ENCODE assay signal across 8 cellular contexts in genomic region chr11:3324724-3325123, GRCh38. TPM values are rescaled to one million over a fixed set of nuclear protein-coding genes. Genes with fewer than 3 reads are reported as not detected.
A peak's percentile ranks its signal among the peaks of the same experiment; 100 is the strongest.
DNase-seq lines count a peak whose midpoint lies in the region; ATAC-seq, FAIRE-seq and TF ChIP-seq lines count a peak whose summit lies in the region.
"Not testable (repeated sequence)": the region's sequence is repeated elsewhere in the genome, so short reads cannot be mapped to it uniquely, and the experiment has no call there.

No MANE protein-coding gene starts in this region.

- H3K4me3 Mint-ChIP-seq in T-helper 17 cell; activated T-helper 17 cell treated with anti-CD3 and anti-CD28 coated beads, Interleukin-2, amount 50 U/mL, for 72 hours; chondrocyte (ENCODE audit: unreplicated experiment); immature natural killer cell: not testable (repeated sequence)

- not testable (repeated sequence) for H3K36me3 ChIP-seq in lower lobe of right lung

- H3K9me3 Mint-ChIP-seq in activated T-helper 17 cell treated with anti-CD3 and anti-CD28 coated beads, Interleukin-2, amount 50 U/mL, for 72 hours; chondrocyte (ENCODE audit: low read depth); immature natural killer cell: not testable (repeated sequence)

- H3K4me3 ChIP-seq in lower lobe of right lung = not testable (repeated sequence)

- intact Hi-C loops in lower lobe of right lung (cut with DNase I); sciatic nerve (cut with DNase I): not testable (repeated sequence)

- peak; percentile 96 for FAIRE-seq in A204.1 (lab: Jason Lieb, UNC)
- peak; percentile 91 for FAIRE-seq in H54 (lab: Jason Lieb, UNC)

- H3K4me1 Mint-ChIP-seq in T-helper 17 cell; activated T-helper 17 cell treated with anti-CD3 and anti-CD28 coated beads, Interleukin-2, amount 50 U/mL, for 72 hours; chondrocyte (ENCODE audit: low read depth); immature natural killer cell: not testable (repeated sequence)

- TF ChIP-seq CTCF in chondrocyte (IDR thresholded peaks at IDR 0.05) = peak; percentile 8
- not testable (repeated sequence) for TF ChIP-seq CTCF in lower lobe of right lung (IDR thresholded peaks at IDR 0.05)

- H3K27me3 ChIP-seq in lower lobe of right lung (ENCODE audit: low read depth) = not testable (repeated sequence)

- not testable (repeated sequence) for TF ChIP-seq POLR2A in H54 (IDR thresholded peaks at IDR 0.05; ENCODE audit: low read depth, low read length)

- H3K9me3 ChIP-seq in T-helper 17 cell (ENCODE audit: control insufficient read depth, low read length, poor library complexity, severe bottlenecking); lower lobe of right lung: not testable (repeated sequence)

- H3K27me3 Mint-ChIP-seq in T-helper 17 cell; activated T-helper 17 cell treated with anti-CD3 and anti-CD28 coated beads, Interleukin-2, amount 50 U/mL, for 72 hours; chondrocyte (ENCODE audit: low read depth); immature natural killer cell (ENCODE audit: low read depth in 3 of 3): not testable (repeated sequence)

- H3K4me1 ChIP-seq in lower lobe of right lung = not testable (repeated sequence)

- H3K27ac ChIP-seq in lower lobe of right lung = not testable (repeated sequence)

- ATAC-seq in T-helper 17 cell (peak; percentile 86), lower lobe of right lung (peak; percentile 50 to 56), sciatic nerve (peak; percentile 61)
- ATAC-seq in activated T-helper 17 cell treated with anti-CD3 and anti-CD28 coated beads, Interleukin-2, amount 50 U/mL, for 72 hours (replicated peaks) = peak; percentile 89

- H3K36me3 Mint-ChIP-seq in T-helper 17 cell (ENCODE audit: low read depth); activated T-helper 17 cell treated with anti-CD3 and anti-CD28 coated beads, Interleukin-2, amount 50 U/mL, for 72 hours (ENCODE audit: low read depth); chondrocyte (ENCODE audit: low read depth); immature natural killer cell: not testable (repeated sequence)

- not testable (repeated sequence) for DNase-seq in H54 (ENCODE audit: insufficient read length, low spot score); T-helper 17 cell; chondrocyte (ENCODE audit: low spot score); lower lobe of right lung; sciatic nerve (ENCODE audit: low spot score)
- peak in 2 of 3 donors; percentile 5 to 15 for DNase-seq in immature natural killer cell

- H3K27ac Mint-ChIP-seq in T-helper 17 cell; activated T-helper 17 cell treated with anti-CD3 and anti-CD28 coated beads, Interleukin-2, amount 50 U/mL, for 72 hours; chondrocyte (ENCODE audit: unreplicated experiment); immature natural killer cell: not testable (repeated sequence)

RNA-seq across cellular contexts. Expression of gene ZNF195, which starts 54.2 kb away (rescaled TPM):
- 10 to 100 TPM; 21.5 to 27.6 TPM for total RNA-seq in T-helper 17 cell
- total RNA-seq in activated T-helper 17 cell treated with anti-CD3 and anti-CD28 coated beads, Interleukin-2, amount 50 U/mL, for 72 hours = 10 to 100 TPM; 24.1 to 37.9 TPM
- 15.3 to 18.1 TPM (median 17.5 TPM) in 3 replicates for total RNA-seq in chondrocyte
- 10 to 100 TPM; 18.2 to 27.0 (median 19.5) TPM for polyA plus RNA-seq in immature natural killer cell
- total RNA-seq in lower lobe of right lung = 16.4 TPM
- 21.0 TPM for total RNA-seq in sciatic nerve
